10 cellular contexts compared by ENCODE assay signal in the genomic region with DNA sequence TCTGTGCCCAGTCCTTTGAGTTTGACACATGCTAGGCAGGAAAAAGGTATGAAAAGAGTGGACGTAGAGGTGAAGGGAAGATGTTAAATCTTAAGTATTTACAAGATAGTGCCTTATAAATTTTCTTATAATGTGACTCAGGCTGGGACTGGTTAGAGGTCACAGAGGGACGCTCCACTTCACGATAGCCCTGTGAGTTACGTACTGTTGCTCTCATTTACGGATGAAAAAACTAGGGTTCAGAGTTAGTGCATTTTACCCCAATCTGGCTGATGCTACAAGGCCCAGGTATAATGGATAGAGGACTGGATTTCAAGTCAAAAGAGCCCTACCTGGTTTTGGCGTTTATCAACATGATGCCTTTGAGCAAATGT. TPM values are rescaled to one million over a fixed set of nuclear protein-coding genes. Genes with fewer than 3 reads are reported as not detected.
A peak's percentile ranks its signal among the peaks of the same experiment; 100 is the strongest.
DNase-seq lines count a peak whose midpoint lies in the region; TF ChIP-seq lines count a peak whose summit lies in the region.
"Had no signal": no experiment of that assay in that cellular context is flagged by ENCODE, and none has a peak within 500 bp of the region (broad histone marks: within the 10 kb centered on the region; RNA-seq: fewer than 3 reads in every experiment).

No MANE protein-coding gene starts in this region.

- peak overlapping the region; percentile 86 for H3K9ac ChIP-seq in GM23248
- peak overlapping the region; percentile 81 for H3K9ac ChIP-seq in endodermal cell (ENCODE audit: extremely low read depth, low read length, poor library complexity, severe bottlenecking)

- no peaks in the 10 kb centered on the region for H4K20me1 ChIP-seq in GM23248 (ENCODE audit: insufficient read depth)
- peaks cover 16% of the 10 kb centered on the region for H4K20me1 ChIP-seq in OCI-LY7 (ENCODE audit: insufficient read depth, low read length)

- peaks cover 25% of the 10 kb centered on the region for H3F3A ChIP-seq in GM23248 (ENCODE audit: insufficient read depth)

- no peak overlapping the region for H3K27ac ChIP-seq in GM23248
- no peak overlapping the region for H3K27ac ChIP-seq in OCI-LY7 (ENCODE audit: low read depth, low read length, poor library complexity, severe bottlenecking)
- peak overlapping the region; percentile 93 for H3K27ac ChIP-seq in endodermal cell (ENCODE audit: low read depth, low read length)

- DNase-seq in GM23248 (peak; percentile 7), OCI-LY7 (ENCODE audit: low spot score) (no peak), endodermal cell (peak; percentile 45), progenitor cell of endocrine pancreas (ENCODE audit: low spot score, unreplicated experiment) (no peak), NCI-H526 treated with DMSO at 0.1 percent for 48 hours (lab: John Stamatoyannopoulos, UW) (no peak), AG08396 (ENCODE audit: low spot score) (no peak), glomerular visceral epithelial cell (ENCODE audit: extremely low spot score) (no peak)
- DNase-seq in activated CD4-positive, alpha-beta T cell treated with anti-CD3 and anti-CD28 coated beads, Interleukin-2, amount 50 U/mL, for 48 hours, result no peak
- DNase-seq: activated CD4-positive, CD25-positive, alpha-beta regulatory T cell; stimulated activated CD4-positive, alpha-beta T cell treated with anti-CD3 and anti-CD28 coated beads, Interleukin-4, amount 100 ng/mL, for 1 hour had no signal

- H2AFZ ChIP-seq in GM23248, result peak overlapping the region; percentile 91
- H2AFZ ChIP-seq in OCI-LY7 (ENCODE audit: low read length), result peak overlapping the region; percentile 75; the same call in 1 of the 2 replicates

- peaks cover 17% of the 10 kb centered on the region for H3K4me1 ChIP-seq in GM23248 (ENCODE audit: insufficient read depth)
- H3K4me1 ChIP-seq in OCI-LY7 (ENCODE audit: insufficient read depth, low read length, poor library complexity, severe bottlenecking), result peaks cover 27% of the 10 kb centered on the region
- peaks cover 12% of the 10 kb centered on the region for H3K4me1 ChIP-seq in endodermal cell (ENCODE audit: control insufficient read depth, insufficient read depth, low read length)

- H3K27me3 Mint-ChIP-seq in endodermal cell (ENCODE audit: insufficient read depth) (no peaks in the 10 kb centered on the region), progenitor cell of endocrine pancreas (no peaks in the 10 kb centered on the region)

- H3K4me3 Mint-ChIP-seq in endodermal cell, result no peak overlapping the region
- peak overlapping the region; percentile 78 for H3K4me3 Mint-ChIP-seq in progenitor cell of endocrine pancreas (ENCODE audit: low read depth)

- intact Hi-C loops in OCI-LY7 (cut with micrococcal nuclease; ENCODE audit: unreplicated experiment), result loop anchor here (5.0 kb wide), 2 partner anchors 113 to 133 kb away; no protein-coding TSS in a partner anchor

- in situ Hi-C loops in GM23248 (cut with MboI), result no loop called here

- H3K9me3 ChIP-seq in GM23248 (ENCODE audit: low read depth) (no peaks in the 10 kb centered on the region), OCI-LY7 (ENCODE audit: low read length) (no peaks in the 10 kb centered on the region), endodermal cell (ENCODE audit: control insufficient read depth, low read length) (no peaks in the 10 kb centered on the region)

- H3K36me3 ChIP-seq in GM23248 (ENCODE audit: low read depth) (no peaks in the 10 kb centered on the region), OCI-LY7 (ENCODE audit: insufficient read depth, low read length) (no peaks in the 10 kb centered on the region), endodermal cell (ENCODE audit: control insufficient read depth, insufficient read depth, low read length) (peaks cover 4% of the 10 kb centered on the region)

- H3K9me2 ChIP-seq in GM23248 (ENCODE audit: insufficient read depth) (no peaks in the 10 kb centered on the region), OCI-LY7 (ENCODE audit: insufficient read depth, low read length) (no peaks in the 10 kb centered on the region)

- H3K79me2 ChIP-seq in GM23248 (ENCODE audit: insufficient read depth) (peaks cover 33% of the 10 kb centered on the region), OCI-LY7 (ENCODE audit: insufficient read depth, low read depth, low read length) (peaks cover 33% of the 10 kb centered on the region)

- peak overlapping the region; percentile 90 for H3K27ac Mint-ChIP-seq in endodermal cell
- H3K27ac Mint-ChIP-seq in progenitor cell of endocrine pancreas, result peak overlapping the region; percentile 96

- H3K9me3 Mint-ChIP-seq in endodermal cell, result no peaks in the 10 kb centered on the region
- H3K9me3 Mint-ChIP-seq in progenitor cell of endocrine pancreas (ENCODE audit: low read depth), result no peaks in the 10 kb centered on the region

- no peaks in the 10 kb centered on the region for H3K27me3 ChIP-seq in GM23248 (replicated peaks; ENCODE audit: insufficient read depth)
- no peaks in the 10 kb centered on the region for H3K27me3 ChIP-seq in endodermal cell (ENCODE audit: control insufficient read depth, insufficient read depth, low read length, poor library complexity, severe bottlenecking)

- WGBS in GM23248 (ENCODE audit: low coverage in 1 of 2, low lambda C conversion rate in 2 of 2, missing lambda C conversion rate in 2 of 2), 2 experiments, result 80 to 82% methylated on average over 6 of the region's 6 CpGs
- WGBS in endodermal cell (ENCODE audit: insufficient coverage in 1 of 2, insufficient read length in 1 of 2), 2 experiments, result 19 to 34% methylated on average over 5 to 6 of the region's 6 CpGs

- TSS peak; percentile 67 for BruUV-seq in OCI-LY7 (replicated peaks; lab: Mats Ljungman, UMichigan)

- H3K4me1 Mint-ChIP-seq in endodermal cell, result peaks cover 36% of the 10 kb centered on the region
- H3K4me1 Mint-ChIP-seq in progenitor cell of endocrine pancreas (ENCODE audit: low read depth), result peaks cover 22% of the 10 kb centered on the region

- peak overlapping the region; percentile 87 for H3K4me3 ChIP-seq in GM23248
- H3K4me3 ChIP-seq in OCI-LY7 (ENCODE audit: low read depth, low read length, poor library complexity, severe bottlenecking), result peak overlapping the region; percentile 77
- peak overlapping the region; percentile 99 for H3K4me3 ChIP-seq in endodermal cell (ENCODE audit: low read length)

- CTCF ChIA-PET in OCI-LY7 (lab: Charles Lee; ENCODE audit: unreplicated experiment), result no interaction called here

- H3K36me3 Mint-ChIP-seq in endodermal cell (ENCODE audit: low read depth), result no peaks in the 10 kb centered on the region
- H3K36me3 Mint-ChIP-seq in progenitor cell of endocrine pancreas (ENCODE audit: insufficient read depth), result no peaks in the 10 kb centered on the region

- TF ChIP-seq CTCF in OCI-LY7 (conservative IDR thresholded peaks at IDR 0.05; ENCODE audit: low read length) (no peak), endodermal cell (conservative IDR thresholded peaks at IDR 0.05) (no peak), progenitor cell of endocrine pancreas (IDR thresholded peaks at IDR 0.05; ENCODE audit: unreplicated experiment) (no peak)

- H3K4me2 ChIP-seq in GM23248 (ENCODE audit: unreplicated experiment) (peak overlapping the region; percentile 68), OCI-LY7 (ENCODE audit: low read length) (peak overlapping the region; percentile 85)

- POLR2A ChIA-PET in OCI-LY7 (lab: Charles Lee), result interaction anchor here (0.6 to 2.0 kb wide), 6 partner anchors 13 to 131 kb away, joined by 3 to 10 read pairs (median 4); a partner anchor contains a TSS

RNA-seq across cellular contexts. Expression of a gene that starts 1.4 kb away (rescaled TPM):
- total RNA-seq in GM23248 (2014; rRNA removed; shearing (Covaris generic)), result 14.9 and 29.1 TPM in 2 replicates
- polyA plus RNA-seq in GM23248 (2016; fragmentation: Nextera tagmentation; extraction: Ambion mirVana), result 13.9 and 18.9 TPM in 2 replicates
- 72.4 and 102 TPM in 2 replicates for total RNA-seq in OCI-LY7 (2014; rRNA removed; shearing (Covaris generic))
- total RNA-seq in OCI-LY7 (2022) (70.8 and 81.1 TPM in 2 replicates), endodermal cell (100 to 1,000 TPM; 131 to 170 TPM), progenitor cell of endocrine pancreas (130 and 139 TPM in 2 replicates)
- polyA plus RNA-seq in endodermal cell (2013, experiment 1 of 2), result 85.3 TPM
- 95.6 TPM for polyA plus RNA-seq in endodermal cell (2013, experiment 2 of 2)

RNA-seq across cellular contexts. Expression of a gene that starts 47.9 kb away (rescaled TPM):
- total RNA-seq in GM23248 (2014; rRNA removed; shearing (Covaris generic)), result 38.7 and 44.7 TPM in 2 replicates
- 36.1 and 39.7 TPM in 2 replicates for polyA plus RNA-seq in GM23248 (2016; fragmentation: Nextera tagmentation; extraction: Ambion mirVana)
- total RNA-seq in OCI-LY7 (2014; rRNA removed; shearing (Covaris generic)), result not detected in 2 replicates
- not detected in 2 replicates for total RNA-seq in OCI-LY7 (2022)
- 10 to 100 TPM; 17.8 to 23.7 TPM for total RNA-seq in endodermal cell
- 49.4 TPM for polyA plus RNA-seq in endodermal cell (2013, experiment 1 of 2)
- polyA plus RNA-seq in endodermal cell (2013, experiment 2 of 2), result 45.7 TPM
- total RNA-seq in progenitor cell of endocrine pancreas, result 26.7 and 28.9 TPM in 2 replicates

Comparison
In these comparisons a context has a peak if more than half of its experiments do, and no peak if none do; other contexts are left out.
1. DNase-seq: peak in GM23248 (single experiment) and endodermal cell (single experiment); none in OCI-LY7 (single experiment), progenitor cell of endocrine pancreas (single experiment), NCI-H526 treated with DMSO at 0.1 percent for 48 hours (single experiment), AG08396 (single experiment), glomerular visceral epithelial cell (single experiment) and activated CD4-positive, alpha-beta T cell treated with anti-CD3 and anti-CD28 coated beads, Interleukin-2, amount 50 U/mL, for 48 hours (0 of 2).
2. RNA of a gene that starts 47.9 kb away (total RNA-seq): 38.7 to 44.7 TPM in GM23248, 26.7 to 28.9 TPM in progenitor cell of endocrine pancreas and 17.8 to 23.7 TPM in endodermal cell; not detected in OCI-LY7; every median in the first group is over 10 times any median in the second.
3. Peak in every context shown above with its lines, with median percentiles within 50 percentile points of each other: H3K4me3 ChIP-seq.